In the genomic region with DNA sequence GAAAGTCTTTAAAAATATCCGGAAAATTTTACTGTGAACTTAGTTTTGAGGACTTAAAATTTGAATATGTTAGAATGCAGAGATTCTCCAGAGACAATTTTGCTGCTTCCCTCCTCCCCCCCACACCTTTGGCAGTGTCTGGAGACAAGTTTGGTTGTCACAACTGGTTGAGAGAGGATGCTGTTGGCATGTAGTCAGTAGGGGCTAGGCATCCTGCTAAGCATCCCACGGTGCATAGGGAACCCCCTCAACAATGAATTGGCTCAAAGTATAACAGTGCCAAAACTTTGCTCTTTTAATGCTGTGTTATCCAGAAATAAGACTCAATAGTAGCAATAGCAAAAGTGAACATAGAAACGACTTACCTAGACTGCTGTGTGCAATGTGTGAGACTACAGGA, we compare ENCODE assay signal across 18 cellular contexts. TPM values are rescaled to one million over a fixed set of nuclear protein-coding genes. Genes with fewer than 3 reads are reported as not detected.
DNase-seq lines count a peak whose midpoint lies in the region; ATAC-seq, FAIRE-seq and TF ChIP-seq lines count a peak whose summit lies in the region.
"Had no signal": no experiment of that assay in that cellular context is flagged by ENCODE, and none has a peak within 500 bp of the region (broad histone marks: within the 10 kb centered on the region; RNA-seq: fewer than 3 reads in every experiment).

No MANE protein-coding gene starts in this region.

- H3K36me3 Mint-ChIP-seq in CD4-positive, CD25-positive, alpha-beta regulatory T cell = peaks cover 68% of the 10 kb centered on the region
- H3K36me3 Mint-ChIP-seq in astrocyte (ENCODE audit: low read depth, unreplicated experiment) (peaks cover 28% of the 10 kb centered on the region), natural killer cell (peaks cover 51% of the 10 kb centered on the region)

- no peak for TF ChIP-seq CTCF in astrocyte (IDR thresholded peaks at IDR 0.05; ENCODE audit: insufficient read depth, low read depth, low read length)
- no peak for TF ChIP-seq CTCF in natural killer cell (IDR thresholded peaks at IDR 0.05)

- no peak for DNase-seq in CD4-positive, CD25-positive, alpha-beta regulatory T cell
- DNase-seq in GM12892 (ENCODE audit: insufficient read length) (no peak), astrocyte (ENCODE audit: low read depth) (no peak), natural killer cell (no peak), HT-29 (ENCODE audit: low spot score) (no peak), substantia nigra (lab: John Stamatoyannopoulos, UW) (no peak), aorta (no peak)
- DNase-seq: AML-193, amniotic stem cell, DMS 273 treated with DMSO at 0.1 percent for 48 hours, H7, NCI-H1694, right cardiac atrium, WERI-Rb-1 had no signal

- WGBS in aorta, 2 donors = 85 to 89% methylated on average over 3 of the region's 3 CpGs

- no peak for ATAC-seq in CD4-positive, CD25-positive, alpha-beta regulatory T cell (ENCODE audit: low read depth in 2 of 2)
- ATAC-seq in natural killer cell = no peak
- ATAC-seq in aorta (ENCODE audit: low FRiP score) = no peak
- ATAC-seq: right cardiac atrium had no signal

- peaks cover 71% of the 10 kb centered on the region for H3K36me3 ChIP-seq in CD4-positive, CD25-positive, alpha-beta regulatory T cell (ENCODE audit: control insufficient read depth, insufficient read depth, low read length)
- H3K36me3 ChIP-seq in astrocyte (ENCODE audit: insufficient read depth, low read length) (peaks cover 71% of the 10 kb centered on the region), aorta (ENCODE audit: control insufficient read depth in 1 of 2, insufficient read depth in 2 of 2, low read length in 1 of 2) (peaks cover 2 to 12% of the 10 kb centered on the region in 2 donors)

- peak overlapping the region; percentile 87 to 100 (median 100) for H3K4me3 Mint-ChIP-seq in CD4-positive, CD25-positive, alpha-beta regulatory T cell
- H3K4me3 Mint-ChIP-seq in astrocyte (ENCODE audit: unreplicated experiment) (no peak overlapping the region), natural killer cell (peak overlapping the region; percentile 49)

- peaks cover 13% of the 10 kb centered on the region for H3K27me3 Mint-ChIP-seq in CD4-positive, CD25-positive, alpha-beta regulatory T cell
- no peaks in the 10 kb centered on the region for H3K27me3 Mint-ChIP-seq in astrocyte (ENCODE audit: low read depth, unreplicated experiment)
- H3K27me3 Mint-ChIP-seq in natural killer cell (ENCODE audit: low read depth in 2 of 2) = no peaks in the 10 kb centered on the region

- H3K9me3 Mint-ChIP-seq in CD4-positive, CD25-positive, alpha-beta regulatory T cell = peaks cover 0 to 6% (median 0%) of the 10 kb centered on the region in 7 donors
- H3K9me3 Mint-ChIP-seq in astrocyte (ENCODE audit: unreplicated experiment) = no peaks in the 10 kb centered on the region
- no peaks in the 10 kb centered on the region for H3K9me3 Mint-ChIP-seq in natural killer cell

- no peaks in the 10 kb centered on the region for H3K9me3 ChIP-seq in CD4-positive, CD25-positive, alpha-beta regulatory T cell (ENCODE audit: control insufficient read depth in 2 of 2, low read length in 2 of 2)
- H3K9me3 ChIP-seq in astrocyte (ENCODE audit: insufficient read depth, low read depth, low read length) (no peaks in the 10 kb centered on the region), aorta (ENCODE audit: control insufficient read depth, low read length) (no peaks in the 10 kb centered on the region)

- peak overlapping the region; percentile 97 for H3K4me3 ChIP-seq in CD4-positive, CD25-positive, alpha-beta regulatory T cell (ENCODE audit: low read depth, low read length)
- no peak overlapping the region for H3K4me3 ChIP-seq in astrocyte (ENCODE audit: insufficient read depth, low read depth, low read length)
- no peak overlapping the region for H3K4me3 ChIP-seq in aorta (ENCODE audit: low read length in 2 of 2)
- H3K4me3 ChIP-seq: lung had no signal

- H3K4me1 Mint-ChIP-seq in CD4-positive, CD25-positive, alpha-beta regulatory T cell = peaks cover 46 to 93% (median 69%) of the 10 kb centered on the region in 4 donors
- H3K4me1 Mint-ChIP-seq in astrocyte (ENCODE audit: low read depth, unreplicated experiment) (peaks cover 23% of the 10 kb centered on the region), natural killer cell (peaks cover 80 to 85% of the 10 kb centered on the region in 2 donors)

- peak overlapping the region; percentile 23 for H3K4me2 ChIP-seq in astrocyte (ENCODE audit: low read length)

- H3K27me3 ChIP-seq in CD4-positive, CD25-positive, alpha-beta regulatory T cell (ENCODE audit: control insufficient read depth, insufficient read depth, low read length) = no peaks in the 10 kb centered on the region
- H3K27me3 ChIP-seq in astrocyte (ENCODE audit: insufficient read depth, low read length) (no peaks in the 10 kb centered on the region), aorta (ENCODE audit: control insufficient read depth in 1 of 2, insufficient read depth in 2 of 2, low read length in 1 of 2) (no peaks in the 10 kb centered on the region)

- FAIRE-seq in GM12892 (lab: Jason Lieb, UNC) (peak; percentile 30), astrocyte (lab: Jason Lieb, UNC) (no peak)
- FAIRE-seq: colon had no signal

- no peak for TF ChIP-seq POLR2A in GM12892 (IDR thresholded peaks at IDR 0.05; ENCODE audit: low read depth, low read length)

- no peak overlapping the region for H2AFZ ChIP-seq in astrocyte (ENCODE audit: low read depth, low read length)

- peaks cover 71% of the 10 kb centered on the region for H4K20me1 ChIP-seq in astrocyte (ENCODE audit: insufficient read depth, low read length)

- H3K27ac Mint-ChIP-seq in CD4-positive, CD25-positive, alpha-beta regulatory T cell = peak overlapping the region; percentile 39 to 100 (median 44)
- H3K27ac Mint-ChIP-seq in astrocyte (ENCODE audit: unreplicated experiment) (no peak overlapping the region), natural killer cell (peak overlapping the region; percentile 68 to 99)

- peak overlapping the region; percentile 9 for H3K9ac ChIP-seq in astrocyte (ENCODE audit: low read length)

- H3K27ac ChIP-seq in CD4-positive, CD25-positive, alpha-beta regulatory T cell (ENCODE audit: insufficient read depth, low read length, poor library complexity, severe bottlenecking) = peak overlapping the region; percentile 18
- H3K27ac ChIP-seq in astrocyte (ENCODE audit: low read depth, low read length) = no peak overlapping the region
- H3K27ac ChIP-seq in substantia nigra (ENCODE audit: low read depth, low read length, poor library complexity, severe bottlenecking) = no peak overlapping the region
- H3K27ac ChIP-seq in aorta (ENCODE audit: low read depth in 1 of 2, low read length in 2 of 2) = peak overlapping the region in 1 of 2 donors; percentile 23
- H3K27ac ChIP-seq: WERI-Rb-1 had no signal

- H3K4me1 ChIP-seq in CD4-positive, CD25-positive, alpha-beta regulatory T cell (ENCODE audit: control insufficient read depth, insufficient read depth, low read length, poor library complexity, severe bottlenecking) = peaks cover 57% of the 10 kb centered on the region
- peaks cover 19% of the 10 kb centered on the region for H3K4me1 ChIP-seq in astrocyte (ENCODE audit: insufficient read depth, low read length)
- peaks cover 5 to 7% of the 10 kb centered on the region in 2 donors for H3K4me1 ChIP-seq in aorta (ENCODE audit: control insufficient read depth in 1 of 2, insufficient read depth in 2 of 2, low read length in 2 of 2)

- peaks cover 56% of the 10 kb centered on the region for H3K79me2 ChIP-seq in astrocyte (ENCODE audit: insufficient read depth, low read length)

- intact Hi-C loops in natural killer cell (cut with micrococcal nuclease) (no loop called here), aorta (cut with DNase I) (no loop called here)

RNA-seq across cellular contexts. Expression of gene SRSF5, which starts 3.6 kb away (rescaled TPM):
- total RNA-seq in CD4-positive, CD25-positive, alpha-beta regulatory T cell = 1,477 TPM
- 1,000 to 10,000 TPM in 3 of 4 donors, 100 to 1,000 TPM in 1; 909 to 1,385 (median 1,115) TPM for polyA plus RNA-seq in CD4-positive, CD25-positive, alpha-beta regulatory T cell
- 342 TPM for polyA plus RNA-seq in GM12892 (2012; ENCODE audit: missing spikeins)
- 195 and 203 TPM in 2 replicates for total RNA-seq in astrocyte
- total RNA-seq in natural killer cell = 1,000 to 10,000 TPM; 1,327 to 1,669 (median 1,634) TPM
- total RNA-seq in HT-29 (2014; rRNA removed; shearing (Covaris generic)) = 93.3 and 126 TPM in 2 replicates
- 100 to 1,000 TPM; 349 to 440 TPM for total RNA-seq in aorta
- polyA plus RNA-seq in aorta = 100 to 1,000 TPM; 136 to 532 TPM

RNA-seq across cellular contexts. Expression of gene SLC10A1, which starts 26.5 kb away (rescaled TPM):
- not detected for total RNA-seq in CD4-positive, CD25-positive, alpha-beta regulatory T cell
- polyA plus RNA-seq in CD4-positive, CD25-positive, alpha-beta regulatory T cell = under 1 TPM in 3 of 4 donors, not detected in 1; 0.17 to 0.39 (median 0.21) TPM
- polyA plus RNA-seq in GM12892 (2012; ENCODE audit: missing spikeins) = 0.13 TPM
- total RNA-seq in astrocyte = not detected in 2 replicates
- total RNA-seq in natural killer cell = not detected
- total RNA-seq in HT-29 (2014; rRNA removed; shearing (Covaris generic)) = not detected in 2 replicates
- total RNA-seq in aorta = not detected
- polyA plus RNA-seq in aorta = not detected
- total RNA-seq: epithelial cell of proximal tubule; H7; lung; right cardiac atrium; T-helper 1 cell treated with Interleukin-12 subunit alpha and Interleukin-12 subunit beta and Interleukin-4 antibody, amounts not matched to agents 30 ng/mL and 1 ng/mL, for 36 hours had no signal
- polyA plus RNA-seq: lung, right cardiac atrium had no signal
